Comparison of ENCODE assay signal across 27 cellular contexts in genomic region chr17:81994593-81995462, GRCh38. TPM values are rescaled to one million over a fixed set of nuclear protein-coding genes. Genes with fewer than 3 reads are reported as not detected.
DNase-seq lines count a peak whose midpoint lies in the region; ATAC-seq and TF ChIP-seq lines count a peak whose summit lies in the region.
"Had no signal": no experiment of that assay in that cellular context is flagged by ENCODE, and none has a peak within 500 bp of the region (broad histone marks: within the 10 kb centered on the region; RNA-seq: fewer than 3 reads in every experiment).

No MANE protein-coding gene starts in this region.

- TF ChIP-seq CTCF in nephron (IDR thresholded peaks at IDR 0.05; ENCODE audit: unreplicated experiment in 3 of 3) (no peak), type B pancreatic cell (conservative IDR thresholded peaks at IDR 0.05) (no peak), esophagus squamous epithelium (IDR thresholded peaks at IDR 0.05) (no peak)

- peaks cover 46% of the 10 kb centered on the region for H3K36me3 ChIP-seq in NT2/D1 (ENCODE audit: insufficient read depth, insufficient read length, low read length)
- H3K36me3 ChIP-seq in esophagus squamous epithelium: peaks cover 0 to 41% (median 0%) of the 10 kb centered on the region in 3 donors

- H3K9ac ChIP-seq in NT2/D1 (ENCODE audit: insufficient read length, low read depth): peak overlapping the region; percentile 18
- H3K9ac ChIP-seq: SK-N-SH had no signal

- intact Hi-C loops in esophagus squamous epithelium (cut with DNase I): no loop called here

- peaks cover 38% of the 10 kb centered on the region for H3K4me1 Mint-ChIP-seq in nephron
- H3K4me1 Mint-ChIP-seq in type B pancreatic cell (ENCODE audit: unreplicated experiment): peaks cover 15% of the 10 kb centered on the region
- H3K4me1 Mint-ChIP-seq in T-cell: peaks cover 4 to 6% (median 4%) of the 10 kb centered on the region in 3 donors
- H3K4me1 Mint-ChIP-seq: activated CD4-positive, alpha-beta T cell treated with anti-CD3 and anti-CD28 coated beads, Interleukin-2, amount 10 ng/mL, durations not matched to agents 24 days and 14 days; activated CD8-positive, alpha-beta memory T cell treated with anti-CD3 and anti-CD28 coated beads, Interleukin-2, amount 10 ng/mL, durations not matched to agents 7 days and 5 days; activated naive CD4-positive, alpha-beta T cell treated with anti-CD3 and anti-CD28 coated beads, Interleukin-2, amount 10 ng/mL, durations not matched to agents 7 days and 5 days had no signal

- TF ChIP-seq POLR2A in esophagus squamous epithelium (IDR thresholded peaks at IDR 0.05): no peak

- no peak for ATAC-seq in T-cell (replicated peaks in 1 of 4)
- ATAC-seq: activated CD8-positive, alpha-beta memory T cell treated with anti-CD3 and anti-CD28 coated beads, Interleukin-2, amount 10 ng/mL, durations not matched to agents 7 days and 5 days had no signal

- H3K27me3 Mint-ChIP-seq in nephron (ENCODE audit: low read depth) (no peaks in the 10 kb centered on the region), type B pancreatic cell (no peaks in the 10 kb centered on the region), T-cell (no peaks in the 10 kb centered on the region)
- H3K27me3 Mint-ChIP-seq: activated CD4-positive, alpha-beta T cell treated with anti-CD3 and anti-CD28 coated beads, Interleukin-2, amount 10 ng/mL, durations not matched to agents 24 days and 14 days; activated CD8-positive, alpha-beta memory T cell treated with anti-CD3 and anti-CD28 coated beads, Interleukin-2, amount 10 ng/mL, durations not matched to agents 7 days and 5 days; activated naive CD4-positive, alpha-beta T cell treated with anti-CD3 and anti-CD28 coated beads, Interleukin-2, amount 10 ng/mL, durations not matched to agents 7 days and 5 days; CD4-positive, CD25-positive, alpha-beta regulatory T cell; memory B cell had no signal

- H3K27ac Mint-ChIP-seq in nephron: peak overlapping the region in 2 of 3 experiments; percentile 45 to 52
- peak overlapping the region; percentile 59 for H3K27ac Mint-ChIP-seq in type B pancreatic cell
- no peak overlapping the region for H3K27ac Mint-ChIP-seq in T-cell
- H3K27ac Mint-ChIP-seq: activated CD4-positive, alpha-beta T cell treated with anti-CD3 and anti-CD28 coated beads, Interleukin-2, amount 10 ng/mL, durations not matched to agents 24 days and 14 days; activated CD8-positive, alpha-beta memory T cell treated with anti-CD3 and anti-CD28 coated beads, Interleukin-2, amount 10 ng/mL, durations not matched to agents 7 days and 5 days; activated naive CD4-positive, alpha-beta T cell treated with anti-CD3 and anti-CD28 coated beads, Interleukin-2, amount 10 ng/mL, durations not matched to agents 7 days and 5 days; CD4-positive, CD25-positive, alpha-beta regulatory T cell; HFFc6; memory B cell had no signal

- DNase-seq in NT2/D1 (ENCODE audit: low read depth, low spot score) (no peak), caudate nucleus (lab: John Stamatoyannopoulos, UW) (peak in 1 of 61 donors; percentile 8), type B pancreatic cell (ENCODE audit: extremely low spot score, unreplicated experiment) (no peak), DMS114 treated with DMSO at 0.1 percent for 48 hours (lab: John Stamatoyannopoulos, UW; ENCODE audit: unreplicated experiment) (no peak), esophagus squamous epithelium (lab: John Stamatoyannopoulos, UW) (no peak), T-cell (no peak)
- DNase-seq: activated CD4-positive, alpha-beta T cell treated with anti-CD3 and anti-CD28 coated beads, Interleukin-2, amount 10 ng/mL, durations not matched to agents 24 days and 14 days; activated CD8-positive, alpha-beta memory T cell treated with anti-CD3 and anti-CD28 coated beads, Interleukin-2, amount 10 ng/mL, durations not matched to agents 7 days and 5 days; activated naive CD4-positive, alpha-beta T cell treated with anti-CD3 and anti-CD28 coated beads, Interleukin-2, amount 10 ng/mL, durations not matched to agents 7 days and 5 days; CD4-positive, CD25-positive, alpha-beta regulatory T cell; GDM1; HFFc6; KG1; kidney glomerular epithelial cell; MM.1S; NCI-H1417 treated with DMSO at 0.1 percent for 48 hours; NCI-H2107; NCI-H446 treated with DMSO at 0.1 percent for 48 hours; occipital lobe; SK-N-SH; spleen; stimulated activated CD4-positive, alpha-beta T cell treated with anti-CD3 and anti-CD28 coated beads, Interleukin-4, amount 100 ng/mL, for 1 hour; stimulated activated naive CD4-positive, alpha-beta T cell; T-helper 2 cell had no signal

- H3K27ac ChIP-seq in caudate nucleus (ENCODE audit: low read depth, low read length) (peak overlapping the region; percentile 67), esophagus squamous epithelium (no peak overlapping the region)
- H3K27ac ChIP-seq: spleen, tibial artery had no signal

- POLR2A ChIA-PET in T-cell (lab: Charles Lee): no interaction called here

- H3K4me3 ChIP-seq in NT2/D1 (ENCODE audit: insufficient read length, low read depth) (no peak overlapping the region), esophagus squamous epithelium (no peak overlapping the region)
- H3K4me3 ChIP-seq: spleen, tibial artery had no signal

- H3K4me3 Mint-ChIP-seq in nephron: no peak overlapping the region
- no peak overlapping the region for H3K4me3 Mint-ChIP-seq in type B pancreatic cell
- no peak overlapping the region for H3K4me3 Mint-ChIP-seq in T-cell
- H3K4me3 Mint-ChIP-seq: activated CD4-positive, alpha-beta T cell treated with anti-CD3 and anti-CD28 coated beads, Interleukin-2, amount 10 ng/mL, durations not matched to agents 24 days and 14 days; activated CD8-positive, alpha-beta memory T cell treated with anti-CD3 and anti-CD28 coated beads, Interleukin-2, amount 10 ng/mL, durations not matched to agents 7 days and 5 days; activated naive CD4-positive, alpha-beta T cell treated with anti-CD3 and anti-CD28 coated beads, Interleukin-2, amount 10 ng/mL, durations not matched to agents 7 days and 5 days; CD4-positive, CD25-positive, alpha-beta regulatory T cell; HFFc6; memory B cell had no signal

- H3K9me3 Mint-ChIP-seq in nephron (no peaks in the 10 kb centered on the region), type B pancreatic cell (no peaks in the 10 kb centered on the region), T-cell (no peaks in the 10 kb centered on the region)
- H3K9me3 Mint-ChIP-seq: activated CD4-positive, alpha-beta T cell treated with anti-CD3 and anti-CD28 coated beads, Interleukin-2, amount 10 ng/mL, durations not matched to agents 24 days and 14 days; activated naive CD4-positive, alpha-beta T cell treated with anti-CD3 and anti-CD28 coated beads, Interleukin-2, amount 10 ng/mL, durations not matched to agents 7 days and 5 days; HFFc6; memory B cell had no signal

- no peaks in the 10 kb centered on the region; the same call in 1 of the 2 replicates for H3K9me3 ChIP-seq in NT2/D1 (ENCODE audit: insufficient read depth, low read length)
- no peaks in the 10 kb centered on the region for H3K9me3 ChIP-seq in esophagus squamous epithelium
- H3K9me3 ChIP-seq: SK-N-SH, spleen, tibial artery had no signal

- 82 to 83% methylated on average over 12 to 25 of the region's 39 CpGs for WGBS in esophagus squamous epithelium, 2 donors

- no peaks in the 10 kb centered on the region for H3K27me3 ChIP-seq in NT2/D1 (ENCODE audit: insufficient read depth, insufficient read length)
- no peaks in the 10 kb centered on the region for H3K27me3 ChIP-seq in esophagus squamous epithelium
- H3K27me3 ChIP-seq: spleen, tibial artery had no signal

- peaks cover 52% of the 10 kb centered on the region for H3K4me1 ChIP-seq in NT2/D1 (ENCODE audit: insufficient read depth, insufficient read length)
- H3K4me1 ChIP-seq in esophagus squamous epithelium: peaks cover 19 to 44% (median 22%) of the 10 kb centered on the region in 3 donors

- CTCF ChIA-PET in T-cell (lab: Charles Lee): no interaction called here

- H3K36me3 Mint-ChIP-seq in nephron (ENCODE audit: low read depth) (peaks cover 18% of the 10 kb centered on the region), type B pancreatic cell (peaks cover 10% of the 10 kb centered on the region), T-cell (peaks cover 8% of the 10 kb centered on the region)
- H3K36me3 Mint-ChIP-seq: activated CD8-positive, alpha-beta memory T cell treated with anti-CD3 and anti-CD28 coated beads, Interleukin-2, amount 10 ng/mL, durations not matched to agents 7 days and 5 days; activated naive CD4-positive, alpha-beta T cell treated with anti-CD3 and anti-CD28 coated beads, Interleukin-2, amount 10 ng/mL, durations not matched to agents 7 days and 5 days; CD4-positive, CD25-positive, alpha-beta regulatory T cell had no signal

RNA-seq across cellular contexts. Expression of gene ASPSCR1, which starts 17.4 kb away (rescaled TPM):
- total RNA-seq in type B pancreatic cell (ENCODE audit: low replicate concordance) (31.5 and 35.6 TPM in 2 replicates), esophagus squamous epithelium (10 to 100 TPM; 10.1 to 21.0 (median 17.1) TPM), T-cell (10 to 100 TPM; 34.6 to 49.7 (median 44.9) TPM)

RNA-seq across cellular contexts. Expression of gene CENPX, which starts 27.9 kb away (rescaled TPM):
- total RNA-seq in type B pancreatic cell (ENCODE audit: low replicate concordance) (60.4 and 69.3 TPM in 2 replicates), esophagus squamous epithelium (100 to 1,000 TPM in 2 of 4 donors, 10 to 100 TPM in 2; 52.1 to 144 (median 106) TPM), T-cell (10 to 100 TPM; 26.7 to 47.8 (median 43.7) TPM)

RNA-seq across cellular contexts. Expression of gene LRRC45, which starts 28.3 kb away (rescaled TPM):
- 27.6 and 29.4 TPM in 2 replicates for total RNA-seq in type B pancreatic cell (ENCODE audit: low replicate concordance)
- total RNA-seq in esophagus squamous epithelium: 10 to 100 TPM in 3 of 4 donors, 1 to 10 TPM in 1; 9.7 to 21.2 (median 18.3) TPM
- 10 to 100 TPM; 13.3 to 28.5 (median 22.3) TPM for total RNA-seq in T-cell

RNA-seq across cellular contexts. Expression of gene NOTUM, which starts 33.8 kb away (rescaled TPM):
- total RNA-seq in type B pancreatic cell (ENCODE audit: low replicate concordance) (1.9 and 3.2 TPM in 2 replicates), esophagus squamous epithelium (under 1 TPM in 3 of 4 donors, not detected in 1; 0.11 to 0.94 (median 0.19) TPM), T-cell (under 1 TPM in 3 of 5 donors, not detected in 2; 0.13 to 0.33 (median 0.29) TPM)
- total RNA-seq: CD4-positive, CD25-positive, alpha-beta regulatory T cell had no signal

RNA-seq across cellular contexts. Expression of gene RAC3, which starts 36.6 kb away (rescaled TPM):
- total RNA-seq in type B pancreatic cell (ENCODE audit: low replicate concordance) (41.7 and 51.7 TPM in 2 replicates), esophagus squamous epithelium (10 to 100 TPM in 1 of 4 donors, 1 to 10 TPM in 3; 4.9 to 10.4 (median 7.0) TPM), T-cell (1 to 10 TPM; 1.1 to 5.4 (median 3.6) TPM)

Comparison
In these comparisons a context has a peak if more than half of its experiments do, and no peak if none do; other contexts are left out.
1. H3K27ac Mint-ChIP-seq: peak in nephron (2 of 3) and type B pancreatic cell (single experiment); none in T-cell (0 of 2).